5 cellular contexts compared by ENCODE assay signal in the genomic region with DNA sequence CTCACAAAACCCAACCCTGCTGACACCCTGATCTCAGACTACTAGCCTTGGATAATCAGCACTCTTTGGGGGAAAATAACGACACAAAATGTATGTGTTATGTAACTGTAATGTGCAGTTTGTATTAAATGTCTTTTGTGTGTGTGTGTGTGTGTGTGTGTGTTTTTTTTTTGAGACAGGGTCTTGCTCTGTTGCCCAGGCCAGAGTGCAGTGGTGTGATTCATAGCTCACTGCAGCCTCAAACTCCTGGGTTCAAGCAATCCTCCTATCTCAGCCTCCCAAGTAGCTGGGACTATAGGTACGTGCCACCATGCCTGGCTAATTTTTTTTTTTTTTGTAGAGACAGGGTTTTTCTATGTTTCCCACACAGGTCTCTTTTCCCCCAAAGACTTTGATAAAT. TPM values are rescaled to one million over a fixed set of nuclear protein-coding genes. Genes with fewer than 3 reads are reported as not detected.
"Had no signal": no experiment of that assay in that cellular context is flagged by ENCODE, and none has a peak within 500 bp of the region (broad histone marks: within the 10 kb centered on the region; RNA-seq: fewer than 3 reads in every experiment).

No MANE protein-coding gene starts in this region.

RNA-seq across cellular contexts. Expression of gene TRIM17, which starts 51.5 kb away (rescaled TPM):
- total RNA-seq: PC-3, RPMI7951, SJCRH30, SJSA1, SK-MEL-5 had no signal
